Comparison of ENCODE assay signal across 8 cellular contexts in the genomic region with DNA sequence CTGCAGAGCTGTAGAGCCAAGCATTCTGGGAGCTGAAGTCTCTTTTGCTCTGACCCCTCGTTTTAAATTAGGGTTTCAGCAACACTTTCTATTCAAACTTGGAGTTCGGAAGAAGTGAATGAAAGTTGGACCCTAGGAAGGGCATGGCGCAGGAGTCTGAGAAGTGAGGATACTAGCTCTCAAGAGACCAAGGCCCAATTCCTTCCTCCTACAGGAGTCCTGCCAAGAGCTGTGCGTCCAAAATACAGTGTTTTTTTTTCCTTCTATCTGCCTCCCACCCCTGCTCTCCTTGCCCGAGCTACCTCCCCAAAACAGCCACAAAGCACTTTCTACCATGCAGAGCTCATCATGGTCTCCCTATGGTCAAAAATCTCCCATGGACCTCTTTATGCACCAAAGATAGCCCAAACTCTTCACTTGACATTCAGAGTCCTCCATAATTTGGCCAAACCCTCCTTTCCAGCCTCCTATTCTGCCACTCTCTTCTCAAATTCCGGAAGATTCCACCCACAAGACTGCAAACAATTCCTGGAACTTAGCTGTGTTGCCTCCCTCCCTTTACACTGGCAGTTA. TPM values are rescaled to one million over a fixed set of nuclear protein-coding genes. Genes with fewer than 3 reads are reported as not detected.
A peak's percentile ranks its signal among the peaks of the same experiment; 100 is the strongest.
DNase-seq lines count a peak whose midpoint lies in the region; ATAC-seq and TF ChIP-seq lines count a peak whose summit lies in the region.

No MANE protein-coding gene starts in this region.

- H3K27me3 Mint-ChIP-seq in central memory CD8-positive, alpha-beta T cell: no peaks in the 10 kb centered on the region

- peaks cover 5% of the 10 kb centered on the region for H3K9me3 Mint-ChIP-seq in central memory CD8-positive, alpha-beta T cell

- H3K4me1 ChIP-seq in cardiac muscle cell (ENCODE audit: low read depth) (no peaks in the 10 kb centered on the region), muscle layer of colon (ENCODE audit: insufficient read depth, low read length) (peaks cover 29% of the 10 kb centered on the region)

- no peak for ATAC-seq in Right ventricle myocardium superior (ENCODE audit: poor library complexity)
- no peak for ATAC-seq in central memory CD8-positive, alpha-beta T cell (replicated peaks; ENCODE audit: extremely low read depth, poor library complexity, severe bottlenecking)
- no peak for ATAC-seq in GM21737 (IDR thresholded peaks at IDR 0.05; ENCODE audit: unreplicated experiment)
- no peak for ATAC-seq in GM19455 (IDR thresholded peaks at IDR 0.05; ENCODE audit: unreplicated experiment)

- peaks cover 3% of the 10 kb centered on the region for H3K36me3 Mint-ChIP-seq in central memory CD8-positive, alpha-beta T cell (ENCODE audit: insufficient read depth)

- peak overlapping the region; percentile 79 for H3K4me3 Mint-ChIP-seq in central memory CD8-positive, alpha-beta T cell

- H3K4me3 ChIP-seq in cardiac muscle cell (peak overlapping the region; percentile 58), muscle layer of colon (ENCODE audit: low read depth in 1 of 2, low read length in 2 of 2) (peak overlapping the region; percentile 89 to 95)

- no peak for TF ChIP-seq CTCF in cardiac muscle cell (IDR thresholded peaks at IDR 0.05; ENCODE audit: low read depth, low read length)

- no peaks in the 10 kb centered on the region for H3K9me3 ChIP-seq in cardiac muscle cell (ENCODE audit: low read depth)
- H3K9me3 ChIP-seq in muscle layer of colon (ENCODE audit: low read length): no peaks in the 10 kb centered on the region

- peaks cover 44% of the 10 kb centered on the region for H3K4me1 Mint-ChIP-seq in central memory CD8-positive, alpha-beta T cell

- H3K27ac ChIP-seq in cardiac muscle cell (peak overlapping the region; percentile 90), muscle layer of colon (ENCODE audit: low read depth, low read length) (peak overlapping the region; percentile 72)

- H3K9ac ChIP-seq in muscle layer of colon (ENCODE audit: low read length): no peak overlapping the region

- H3K36me3 ChIP-seq in cardiac muscle cell (no peaks in the 10 kb centered on the region), muscle layer of colon (ENCODE audit: insufficient read depth, low read length) (no peaks in the 10 kb centered on the region)

- H3K27ac Mint-ChIP-seq in central memory CD8-positive, alpha-beta T cell (ENCODE audit: low read depth): peak overlapping the region; percentile 79

- intact Hi-C loops in Right ventricle myocardium superior (cut with DNase I): no loop called here

- DNase-seq in cardiac muscle cell (ENCODE audit: low read depth in 1 of 2, low spot score in 1 of 2) (no peak), Right ventricle myocardium superior (no peak), cerebellum (ENCODE audit: low spot score) (no peak), 8988T (no peak)
- DNase-seq in central memory CD8-positive, alpha-beta T cell (ENCODE audit: low spot score in 2 of 2): no peak

- H3K27me3 ChIP-seq in cardiac muscle cell (no peaks in the 10 kb centered on the region), muscle layer of colon (ENCODE audit: control insufficient read depth in 1 of 2, insufficient read depth in 2 of 2, low read length in 2 of 2) (no peaks in the 10 kb centered on the region)

RNA-seq across cellular contexts. Expression of a gene that starts 0.6 kb away (rescaled TPM):
- total RNA-seq in cardiac muscle cell (126 and 189 TPM in 2 replicates), Right ventricle myocardium superior (103 TPM), cerebellum (187 TPM)
- 74.8 and 131 TPM in 2 replicates for polyA plus RNA-seq in cardiac muscle cell
